Comparison of ENCODE assay signal across 7 cellular contexts in the genomic region with DNA sequence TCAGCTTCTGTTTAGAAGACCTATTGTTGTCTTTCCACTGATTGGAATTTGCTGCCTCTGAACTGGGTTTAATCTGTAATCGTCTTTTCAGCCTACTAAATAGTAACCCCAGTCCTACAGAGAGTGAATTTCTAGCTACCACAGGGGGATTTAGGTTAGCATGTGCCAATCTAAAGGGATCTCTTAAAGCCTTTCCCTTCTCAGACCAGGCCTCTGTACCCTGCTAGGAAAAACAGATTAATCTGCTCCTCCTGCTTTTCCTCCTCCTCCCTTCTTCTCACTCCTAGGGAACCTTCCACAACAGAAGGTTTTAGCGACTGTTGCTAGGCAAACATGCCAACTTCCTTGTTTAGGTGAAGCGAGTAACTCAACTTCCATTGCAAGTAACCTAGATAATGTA. TPM values are rescaled to one million over a fixed set of nuclear protein-coding genes. Genes with fewer than 3 reads are reported as not detected.
DNase-seq lines count a peak whose midpoint lies in the region; ATAC-seq, FAIRE-seq and TF ChIP-seq lines count a peak whose summit lies in the region.

No MANE protein-coding gene starts in this region.

- H4K20me1 ChIP-seq in K562 (replicated peaks; ENCODE audit: control insufficient read depth, insufficient read depth, low read length) (peaks cover 10% of the 10 kb centered on the region; the same call in 1 of the 2 replicates), keratinocyte (ENCODE audit: control insufficient read depth, extremely low read depth, insufficient read depth, low read length) (no peaks in the 10 kb centered on the region)

- H3K9me1 ChIP-seq in K562 (ENCODE audit: control insufficient read depth, insufficient read depth, low read length) (no peaks in the 10 kb centered on the region), keratinocyte (ENCODE audit: control insufficient read depth, extremely low read depth, insufficient read depth, low read length) (no peaks in the 10 kb centered on the region)

- TF ChIP-seq CTCF in K562 (IDR thresholded peaks at IDR 0.05 in 2 of 3, conservative IDR thresholded peaks at IDR 0.05 in 1 of 3; ENCODE audit: insufficient read depth in 2 of 3, low read depth in 1 of 3, low read length in 3 of 3) = no peak
- no peak for TF ChIP-seq CTCF in keratinocyte (optimal IDR thresholded peaks at IDR 0.05 in 1 of 3, IDR thresholded peaks at IDR 0.05 in 1 of 3, conservative IDR thresholded peaks at IDR 0.05 in 1 of 3; ENCODE audit: extremely low read depth in 1 of 3, insufficient read depth in 2 of 3, low read length in 3 of 3)
- TF ChIP-seq CTCF in testis (IDR thresholded peaks at IDR 0.05) = no peak
- TF ChIP-seq CTCF in kidney (IDR thresholded peaks at IDR 0.05; ENCODE audit: borderline replicate concordance, extremely low read depth, insufficient read depth) = no peak

- dilution Hi-C loops in keratinocyte (cut with MboI; ENCODE audit: extremely low pct_ligation_motif_present, low sequenced_read_pairs) = no loop called here

- TF ChIP-seq POLR2A in K562 (conservative IDR thresholded peaks at IDR 0.05) (no peak), testis (IDR thresholded peaks at IDR 0.05) (no peak)

- intact Hi-C loops in K562 (cut with micrococcal nuclease) = loop anchor here (5.0 kb wide), 3 partner anchors 44 to 151 kb away; a partner anchor contains a TSS
- intact Hi-C loops in testis (cut with DNase I; ENCODE audit: low total_unique reads) = no loop called here
- intact Hi-C loops in kidney (cut with DNase I) = no loop called here

- ATAC-seq in K562 (no peak), HG03159 (IDR thresholded peaks at IDR 0.05; ENCODE audit: unreplicated experiment) (no peak)

- H3K4me2 ChIP-seq in K562 (ENCODE audit: insufficient read depth, low read length) (peak overlapping the region; percentile 84), keratinocyte (ENCODE audit: control insufficient read depth, extremely low read depth, insufficient read depth, low read depth, low read length) (peak overlapping the region; percentile 9)

- BruUV-seq in K562 (replicated peaks; lab: Mats Ljungman, UMichigan) = no TSS peak

- H3K9ac ChIP-seq in K562 (ENCODE audit: insufficient read depth in 1 of 2, low read depth in 2 of 2, low read length in 2 of 2) (peak overlapping the region; percentile 33 to 90; a peak in 3 of 4 replicates), keratinocyte (ENCODE audit: control insufficient read depth, extremely low read depth, insufficient read depth, low read length) (peak overlapping the region; percentile 4), kidney (ENCODE audit: low read length in 2 of 2) (peak overlapping the region in 1 of 2 donors; percentile 89)

- FAIRE-seq in K562 (lab: Jason Lieb, UNC) (peak; percentile 11), keratinocyte (lab: Jason Lieb, UNC) (no peak), kidney (lab: Jason Lieb, UNC) (no peak)

- 13% methylated on average over 3 of the region's 3 CpGs for WGBS in K562 (ENCODE audit: insufficient coverage, low coverage, missing lambda C conversion rate)
- 29 to 31% methylated on average over 3 of the region's 3 CpGs for WGBS in testis, 2 donors

- no peaks in the 10 kb centered on the region for H3K27me3 ChIP-seq in K562 (ENCODE audit: control insufficient read depth in 2 of 2, insufficient read depth in 2 of 2, low read length in 2 of 2)
- no peaks in the 10 kb centered on the region for H3K27me3 ChIP-seq in keratinocyte (ENCODE audit: control insufficient read depth, extremely low read depth, insufficient read depth, low read length)
- no peaks in the 10 kb centered on the region for H3K27me3 ChIP-seq in testis

- CTCF ChIA-PET in K562 (lab: Yijun Ruan, JAX; ENCODE audit: low intra/inter-chr PET ratio) = no interaction called here

- DNase-seq in GF-D8 (lab: John Stamatoyannopoulos, UW) (peak; percentile 53), NCI-H524 (lab: John Stamatoyannopoulos, UW) (peak; percentile 2 to 43), K562 (ENCODE audit: extremely low read depth in 1 of 4, low spot score in 3 of 4) (peak in 1 of 4 experiments; percentile 57), keratinocyte (ENCODE audit: low read depth, low spot score) (no peak), testis (no peak), kidney (no peak)

- H3K36me3 ChIP-seq in K562 (ENCODE audit: control insufficient read depth, insufficient read depth, low read length) (peaks cover 14% of the 10 kb centered on the region; the same call in 2 of the 3 replicates), keratinocyte (ENCODE audit: control insufficient read depth in 2 of 2, extremely low read depth in 1 of 2, insufficient read depth in 2 of 2, low read length in 2 of 2) (no peaks in the 10 kb centered on the region), testis (ENCODE audit: low read depth, missing control alignments) (no peaks in the 10 kb centered on the region), kidney (ENCODE audit: control insufficient read depth in 1 of 2, insufficient read depth in 2 of 2, low read length in 2 of 2) (no peaks in the 10 kb centered on the region)

- H3K4me1 ChIP-seq in K562 (replicated peaks in 1 of 2; ENCODE audit: control insufficient read depth in 2 of 2, insufficient read depth in 2 of 2, low read length in 2 of 2) (peaks cover 15 to 20% of the 10 kb centered on the region in 2 experiments; a peak in 4 of 5 replicates), keratinocyte (ENCODE audit: control insufficient read depth, extremely low read depth, insufficient read depth, low read length) (peaks cover 20% of the 10 kb centered on the region), testis (peaks cover 18% of the 10 kb centered on the region), kidney (ENCODE audit: control insufficient read depth in 1 of 2, insufficient read depth in 1 of 2, low read depth in 1 of 2, low read length in 2 of 2) (peaks cover 4 to 26% of the 10 kb centered on the region in 2 donors)

- H3K27ac ChIP-seq in K562 (ENCODE audit: extremely low read depth, low read depth, low read length) = peak overlapping the region; percentile 88
- no peak overlapping the region for H3K27ac ChIP-seq in keratinocyte (ENCODE audit: control insufficient read depth, insufficient read depth, low read length)
- H3K27ac ChIP-seq in testis = peak overlapping the region; percentile 96 to 98
- H3K27ac ChIP-seq in kidney (ENCODE audit: low read depth in 2 of 2, low read length in 2 of 2) = no peak overlapping the region

- H3K9me3 ChIP-seq in K562 (replicated peaks; ENCODE audit: control insufficient read depth, insufficient read depth, low read depth, low read length) = no peaks in the 10 kb centered on the region
- H3K9me3 ChIP-seq in keratinocyte (ENCODE audit: control insufficient read depth, low read depth, low read length) = no peaks in the 10 kb centered on the region
- no peaks in the 10 kb centered on the region for H3K9me3 ChIP-seq in testis
- no peaks in the 10 kb centered on the region for H3K9me3 ChIP-seq in kidney (ENCODE audit: control insufficient read depth in 1 of 2, low read length in 2 of 2)

- TF ChIP-seq RAD21 in K562 (CRISPR knock-in tag; conservative IDR thresholded peaks at IDR 0.05 in 1 of 2, IDR thresholded peaks at IDR 0.05 in 1 of 2) = no peak

- POLR2A ChIA-PET in K562 (lab: Yijun Ruan, JAX) = interaction anchor here (0.7 to 2.2 kb wide), 6 partner anchors 13 to 594 kb away, joined by 3 to 19 read pairs (median 4); no protein-coding TSS in a partner anchor

- no peak overlapping the region for H3K4me3 ChIP-seq in K562
- no peak overlapping the region for H3K4me3 ChIP-seq in keratinocyte (ENCODE audit: control insufficient read depth in 2 of 3, extremely low read depth in 1 of 3, insufficient read depth in 2 of 3, low read depth in 1 of 3, low read length in 3 of 3)
- H3K4me3 ChIP-seq in testis = peak overlapping the region in 1 of 2 donors; percentile 98
- H3K4me3 ChIP-seq in kidney (ENCODE audit: low read length in 2 of 2) = peak overlapping the region in 1 of 2 donors; percentile 90

- in situ Hi-C loops in K562 (cut with MboI) = no loop called here

- H2AFZ ChIP-seq in K562 (ENCODE audit: low read depth, low read length) (peak overlapping the region; percentile 95), keratinocyte (ENCODE audit: control insufficient read depth, low read length) (peak overlapping the region; percentile 31)

- H3K79me2 ChIP-seq in K562 (ENCODE audit: control insufficient read depth, insufficient read depth, low read length) (peaks cover 41% of the 10 kb centered on the region), keratinocyte (ENCODE audit: control insufficient read depth, insufficient read depth, low read length) (peaks cover 35% of the 10 kb centered on the region)

- no peak for TF ChIP-seq EP300 in K562 (IDR thresholded peaks at IDR 0.05; ENCODE audit: low read length)

RNA-seq across cellular contexts. Expression of a gene that starts 1.3 kb away (rescaled TPM):
- 81.9 and 168 TPM in 2 replicates for total RNA-seq in K562 (2011; cell fraction: chromatin; rRNA removed; ENCODE audit: low replicate concordance)
- 42.0 and 47.8 TPM in 2 replicates for total RNA-seq in K562 (2011; cell fraction: nucleolus; rRNA removed)
- 46.5 and 67.9 TPM in 2 replicates for total RNA-seq in K562 (2011; cell fraction: nucleoplasm; rRNA removed)
- total RNA-seq in K562 (2014; rRNA removed) (11.4 and 12.4 TPM in 2 replicates), K562 (2014; rRNA removed; fragmentation: Illumina TruSeq; extraction: Trizol) (20.9 and 23.4 TPM in 2 replicates), K562 (2015; rRNA removed; fragmentation: Illumina TruSeq; extraction: Trizol) (27.2 and 31.7 TPM in 2 replicates), K562 (2021) (21.0 and 21.3 TPM in 2 replicates), testis (10 to 100 TPM; 39.8 to 40.9 TPM), kidney (40.5 TPM)
- polyA plus RNA-seq in K562 (2011; rRNA removed) (17.3 and 17.4 TPM in 2 replicates), K562 (2014; fragmentation: Illumina TruSeq; extraction: Trizol) (5.6 and 6.7 TPM in 2 replicates), K562 (2014; fragmentation: Nextera tagmentation; extraction: Ambion mirVana) (1 to 10 TPM; 2.4 to 3.4 TPM), K562 (2014; rRNA removed) (5.7 and 6.1 TPM in 2 replicates), keratinocyte (10.0 to 12.4 TPM (median 10.4 TPM) in 3 replicates), testis (ENCODE audit: insufficient read depth, low read depth, low replicate concordance) (14.3 TPM), kidney (ENCODE audit: insufficient read depth, low read depth, low replicate concordance) (2.5 TPM)
- polyA plus RNA-seq in K562 (2011; cell fraction: cytosol; rRNA removed) = 7.9 and 9.5 TPM in 2 replicates
- polyA plus RNA-seq in K562 (2011; cell fraction: nucleus; rRNA removed) = 23.3 and 23.5 TPM in 2 replicates
- polyA plus RNA-seq in K562 (2012) = 2.8 and 3.4 TPM in 2 replicates
- 83.2 and 95.5 TPM in 2 replicates for polyA minus RNA-seq in K562 (2011; rRNA and poly(A)+ RNA removed)
- polyA minus RNA-seq in K562 (2011; cell fraction: cytosol; rRNA and poly(A)+ RNA removed) = 26.8 and 32.4 TPM in 2 replicates
- polyA minus RNA-seq in K562 (2011; cell fraction: nucleus; rRNA and poly(A)+ RNA removed) = 33.8 and 61.1 TPM in 2 replicates
- 18.4 TPM for polyA plus RNA-seq in keratinocyte (2011; ENCODE audit: low read depth)
- polyA plus RNA-seq in keratinocyte (2011; cell fraction: cytosol; rRNA removed) = 5.7 and 8.7 TPM in 2 replicates
- polyA plus RNA-seq in keratinocyte (2011; cell fraction: nucleus; rRNA removed) = 14.2 and 16.1 TPM in 2 replicates
- polyA plus RNA-seq in keratinocyte (2012; ENCODE audit: low replicate concordance) = 5.2 and 5.3 TPM in 2 replicates
- 34.3 to 75.9 TPM (median 64.7 TPM) in 3 replicates for polyA minus RNA-seq in keratinocyte
- polyA minus RNA-seq in keratinocyte (2011; cell fraction: cytosol; rRNA and poly(A)+ RNA removed) = 24.6 TPM
- polyA minus RNA-seq in keratinocyte (2011; cell fraction: nucleus; rRNA and poly(A)+ RNA removed) = 44.8 and 69.6 TPM in 2 replicates

Comparison
In these comparisons a context has a peak if more than half of its experiments do, and no peak if none do; other contexts are left out.
1. DNase-seq: peak in GF-D8 (single experiment) and NCI-H524 (2 of 2); none in keratinocyte (single experiment), testis (single experiment) and kidney (single experiment).
2. H3K27ac ChIP-seq: peak in K562 (single experiment) and testis (2 of 2); none in keratinocyte (single experiment) and kidney (0 of 2).